Comparison of ENCODE assay signal across 22 cellular contexts in genomic region chr18:8770655-8771054, GRCh38.
DNase-seq lines count a peak whose midpoint lies in the region; ATAC-seq, FAIRE-seq and TF ChIP-seq lines count a peak whose summit lies in the region.
"Had no signal": no experiment of that assay in that cellular context is flagged by ENCODE, and none has a peak within 500 bp of the region (broad histone marks: within the 10 kb centered on the region; RNA-seq: fewer than 3 reads in every experiment).

No MANE protein-coding gene starts in this region.

- H3K27ac ChIP-seq in A549 (peak overlapping the region in 1 of 2 experiments; percentile 41; a peak in 1 of 6 replicates), coronary artery (no peak overlapping the region), rectal smooth muscle tissue (ENCODE audit: low read depth, low read length) (peak overlapping the region; percentile 42), right cardiac atrium (ENCODE audit: low read length) (no peak overlapping the region)

- TF ChIP-seq RAD21 in A549 (conservative IDR thresholded peaks at IDR 0.05 in 1 of 2, IDR thresholded peaks at IDR 0.05 in 1 of 2): no peak

- TF ChIP-seq EP300 in A549 (IDR thresholded peaks at IDR 0.05): no peak

- CTCF ChIA-PET in A549 (lab: Yijun Ruan, JAX): interaction anchor here (1.1 kb wide), 1 partner anchor 61 kb away, joined by 3 read pairs; no protein-coding TSS in a partner anchor

- no peak overlapping the region for H3K4me2 ChIP-seq in A549
- H3K4me2 ChIP-seq: GM23338 had no signal

- no peak for ATAC-seq in A549
- no peak for ATAC-seq in HG03457 (IDR thresholded peaks at IDR 0.05; ENCODE audit: unreplicated experiment)
- ATAC-seq in right cardiac atrium: no peak
- ATAC-seq: GM23338 had no signal

- no peak for TF ChIP-seq POLR2A in A549 (IDR thresholded peaks at IDR 0.05; ENCODE audit: low read length)

- H3K9ac ChIP-seq in rectal smooth muscle tissue (ENCODE audit: low read length): no peak overlapping the region

- intact Hi-C loops in right cardiac atrium (cut with DNase I): no loop called here

- H3K27me3 ChIP-seq in rectal smooth muscle tissue (ENCODE audit: control insufficient read depth, insufficient read depth, low read length) (no peaks in the 10 kb centered on the region), right cardiac atrium (ENCODE audit: control insufficient read depth, insufficient read depth) (no peaks in the 10 kb centered on the region)

- no peak overlapping the region for H3K4me3 ChIP-seq in A549
- no peak overlapping the region for H3K4me3 ChIP-seq in coronary artery
- H3K4me3 ChIP-seq in rectal smooth muscle tissue (ENCODE audit: low read length): no peak overlapping the region
- H3K4me3 ChIP-seq in right cardiac atrium (ENCODE audit: low read length): no peak overlapping the region
- H3K4me3 ChIP-seq: GM23338, HAP-1 had no signal

- H3K36me3 ChIP-seq in rectal smooth muscle tissue (ENCODE audit: control insufficient read depth, insufficient read depth, low read length): no peaks in the 10 kb centered on the region
- H3K36me3 ChIP-seq: HAP-1 had no signal

- H3K9me3 ChIP-seq in A549 (no peaks in the 10 kb centered on the region), right cardiac atrium (ENCODE audit: control insufficient read depth, low read length) (no peaks in the 10 kb centered on the region)
- H3K9me3 ChIP-seq: HAP-1 had no signal

- 56% methylated on average over 1 of the region's 1 CpG for WGBS in A549 (ENCODE audit: missing lambda C conversion rate)
- WGBS in right cardiac atrium: 81% methylated on average over 1 of the region's 1 CpG

- FAIRE-seq in A549 (lab: Jason Lieb, UNC): no peak
- FAIRE-seq: GM12891, GM18507, H54 had no signal

- POLR2A ChIA-PET in A549 (lab: Yijun Ruan, JAX): no interaction called here

- DNase-seq in A549 (ENCODE audit: low read depth in 1 of 2, low spot score in 1 of 2): no peak
- peak; percentile 23 for DNase-seq in NCI-H69 (lab: John Stamatoyannopoulos, UW)
- peak; percentile 2 for DNase-seq in coronary artery (ENCODE audit: low spot score)
- no peak for DNase-seq in HuH-7.5 (ENCODE audit: low spot score)
- DNase-seq in NCI-H1048 (lab: John Stamatoyannopoulos, UW): no peak
- no peak for DNase-seq in right cardiac atrium
- DNase-seq: 8988T; C1 segment of cervical spinal cord; Calu3; CD4-positive, alpha-beta memory T cell; COR-L47; DMS53; DMS79 treated with DMSO at 0.1 percent for 48 hours; GF-D8; HFFc6 had no signal

- TF ChIP-seq CTCF in A549 (IDR thresholded peaks at IDR 0.05) (no peak), coronary artery (IDR thresholded peaks at IDR 0.05) (no peak)

- H3K4me1 ChIP-seq in A549: peaks cover 67% of the 10 kb centered on the region
- peaks cover 34% of the 10 kb centered on the region for H3K4me1 ChIP-seq in rectal smooth muscle tissue (ENCODE audit: control insufficient read depth, insufficient read depth, low read length)
- no peaks in the 10 kb centered on the region for H3K4me1 ChIP-seq in right cardiac atrium (ENCODE audit: control insufficient read depth, insufficient read depth, low read length)

TF ChIP-seq in A549, 52 proteins besides CTCF, POLR2A, EP300 and RAD21:
- TF ChIP-seq REST (IDR thresholded peaks at IDR 0.05): no peak
- TF ChIP-seq CEBPB (IDR thresholded peaks at IDR 0.05): peak; percentile 47 to 77; a peak in 3 of 4 replicates

Comparison
In these comparisons a context has a peak if more than half of its experiments do, and no peak if none do; other contexts are left out.
1. DNase-seq: peak in NCI-H69 (single experiment) and coronary artery (single experiment); none in A549 (0 of 2), HuH-7.5 (single experiment), NCI-H1048 (single experiment) and right cardiac atrium (0 of 3).